25 cellular contexts compared by ENCODE assay signal in the genomic region with DNA sequence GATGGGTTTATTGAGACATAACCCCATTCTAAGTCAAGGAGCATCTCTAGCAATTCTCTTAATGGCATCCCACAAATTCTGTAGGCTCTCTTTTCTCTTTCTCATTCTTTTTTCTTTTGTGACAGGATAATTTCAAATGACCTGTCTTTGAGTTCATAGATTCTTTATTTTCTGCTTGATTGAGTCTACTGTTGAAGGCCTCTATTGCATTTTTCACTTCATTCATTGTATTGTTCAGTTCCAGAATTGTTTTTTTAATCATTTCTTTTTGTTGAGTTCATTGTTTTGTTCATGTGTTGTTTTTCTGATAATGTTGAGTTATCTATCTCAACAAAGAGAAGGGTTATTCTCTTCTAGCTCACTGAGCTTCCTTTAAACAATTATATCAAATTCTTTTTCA.
"Had no signal": no experiment of that assay in that cellular context is flagged by ENCODE, and none has a peak within 500 bp of the region (broad histone marks: within the 10 kb centered on the region; RNA-seq: fewer than 3 reads in every experiment).

No MANE protein-coding gene starts in this region.

- H3K4me2 ChIP-seq: neural progenitor cell had no signal

- H3K4me1 ChIP-seq: neural progenitor cell, parathyroid adenoma, psoas muscle, stomach, thyroid gland, tibial nerve, upper lobe of left lung, vagina had no signal

- H3K27ac ChIP-seq: neural progenitor cell, ovary, parathyroid adenoma, psoas muscle, stomach, thoracic aorta, thyroid gland, tibial nerve, upper lobe of left lung, vagina had no signal

- DNase-seq: natural killer cell; occipital lobe; ovary; posterior cingulate gyrus; psoas muscle; right cardiac atrium; small intestine; stimulated activated CD4-positive, alpha-beta T cell treated with anti-CD3 and anti-CD28 coated beads, Interleukin-15, amount 100 ng/mL, for 24 hours; stimulated activated CD4-positive, alpha-beta T cell treated with anti-CD3 and anti-CD28 coated beads, Interleukin-2, amount 100 ng/mL, for 24 hours; stimulated activated CD4-positive, alpha-beta T cell treated with anti-CD3 and anti-CD28 coated beads, Interleukin-2, amount 100 ng/mL, for 48 hours; stimulated activated CD4-positive, alpha-beta T cell treated with anti-CD3 and anti-CD28 coated beads, Interleukin-4, amount 100 ng/mL, for 24 hours; stimulated activated naive B cell treated with anti-CD40 and anti-IgM and Interleukin-4, amounts not matched to agents 10 μg/mL and 1 μg/mL and 100 μg/mL, for 72 hours; stimulated activated naive CD4-positive, alpha-beta T cell treated with Interleukin-2 at 50 U/mL for 16 hours; stomach; thyroid gland; trophoblast cell; upper lobe of left lung had no signal

- H3K27me3 ChIP-seq: neural progenitor cell, ovary, stomach, thyroid gland, tibial nerve, upper lobe of left lung, vagina had no signal

- H3K36me3 ChIP-seq: neural progenitor cell, ovary, stomach, thoracic aorta, thyroid gland, tibial nerve, upper lobe of left lung, vagina had no signal

- ATAC-seq: natural killer cell; psoas muscle; right cardiac atrium; sciatic nerve; stimulated activated effector memory CD8-positive, alpha-beta T cell treated with anti-CD3 and anti-CD28 coated beads, Interleukin-12 subunit alpha, Interleukin-12 subunit beta, amount 100 ng/mL, for 72 hours; stimulated activated naive B cell treated with anti-CD40 and anti-IgM and Interleukin-4, amounts not matched to agents 10 μg/mL and 1 μg/mL and 100 μg/mL, for 72 hours had no signal

- H3K79me2 ChIP-seq: parathyroid adenoma had no signal

- H2AFZ ChIP-seq: neural progenitor cell, parathyroid adenoma had no signal

- H3K9ac ChIP-seq: neural progenitor cell, parathyroid adenoma had no signal

- H3K9me3 ChIP-seq: ovary, thyroid gland, vagina had no signal

- FAIRE-seq: small intestine, urothelium cell line had no signal

- H3K4me3 ChIP-seq: neural progenitor cell, ovary, psoas muscle, stomach, thoracic aorta, thyroid gland, tibial nerve, upper lobe of left lung, vagina had no signal
